In genomic region chr1:54324031-54324654, GRCh38 we compare ENCODE assay signal across 8 cellular contexts.
DNase-seq lines count a peak whose midpoint lies in the region; TF ChIP-seq lines count a peak whose summit lies in the region.
"Had no signal": no experiment of that assay in that cellular context is flagged by ENCODE, and none has a peak within 500 bp of the region (broad histone marks: within the 10 kb centered on the region; RNA-seq: fewer than 3 reads in every experiment).

No MANE protein-coding gene starts in this region.

- TF ChIP-seq CTCF in WERI-Rb-1 (IDR thresholded peaks at IDR 0.05; ENCODE audit: low read depth, low read length) (no peak), fibroblast of lung (conservative IDR thresholded peaks at IDR 0.05 in 1 of 2, IDR thresholded peaks at IDR 0.05 in 1 of 2; ENCODE audit: low read depth in 1 of 2, low read length in 2 of 2) (no peak), tibial artery (IDR thresholded peaks at IDR 0.05) (no peak)

- H3K4me1 ChIP-seq in fibroblast of lung (ENCODE audit: control insufficient read depth, extremely low read depth, insufficient read depth, low read length) (peaks cover 30% of the 10 kb centered on the region), mesodermal cell (ENCODE audit: control insufficient read depth, insufficient read depth, low read length, poor library complexity, severe bottlenecking) (peaks cover 59% of the 10 kb centered on the region), tibial artery (peaks cover 0 to 79% (median 58%) of the 10 kb centered on the region in 4 donors)

- H3K27ac ChIP-seq in WERI-Rb-1, result peak overlapping the region; percentile 100
- peak overlapping the region; percentile 39 for H3K27ac ChIP-seq in fibroblast of lung (ENCODE audit: insufficient read depth, low read length)
- H3K27ac ChIP-seq in mesodermal cell (ENCODE audit: low read depth, low read length, severe bottlenecking), result peak overlapping the region; percentile 33
- H3K27ac ChIP-seq in tibial artery, result peak overlapping the region; percentile 10 to 39

- H3K79me2 ChIP-seq in fibroblast of lung (ENCODE audit: control insufficient read depth, insufficient read depth, low read length), result peaks cover 14% of the 10 kb centered on the region

- WGBS in mesodermal cell (ENCODE audit: insufficient coverage in 2 of 2), 2 experiments, result 72 to 87% methylated on average over 9 of the region's 14 CpGs

- intact Hi-C loops in tibial artery (cut with DNase I; ENCODE audit: low total_unique reads), result loop anchor here (10.0 kb wide), 1 partner anchor 71 kb away; no protein-coding TSS in a partner anchor

- H3K4me3 ChIP-seq in WERI-Rb-1 (ENCODE audit: low read depth, low read length), result peak overlapping the region; percentile 4; the same call in 1 of the 2 replicates
- no peak overlapping the region for H3K4me3 ChIP-seq in fibroblast of lung (replicated peaks in 1 of 4; ENCODE audit: control extremely low read depth in 1 of 4, insufficient read depth in 1 of 4, low read depth in 3 of 4, low read length in 4 of 4)
- H3K4me3 ChIP-seq in mesodermal cell (ENCODE audit: extremely low read depth, insufficient read depth, low read length, poor library complexity, severe bottlenecking), result no peak overlapping the region
- no peak overlapping the region for H3K4me3 ChIP-seq in tibial artery

- H3K4me2 ChIP-seq in fibroblast of lung (ENCODE audit: extremely low read depth, insufficient read depth, low read length), result peak overlapping the region; percentile 88

- H3K27me3 ChIP-seq in WERI-Rb-1 (ENCODE audit: insufficient read depth, low read depth, severe bottlenecking) (no peaks in the 10 kb centered on the region), fibroblast of lung (ENCODE audit: control insufficient read depth, insufficient read depth, low read length) (no peaks in the 10 kb centered on the region), tibial artery (no peaks in the 10 kb centered on the region)

- DNase-seq in WERI-Rb-1 (no peak), fibroblast of lung (ENCODE audit: low read depth in 2 of 2) (peak in 1 of 2 donors; percentile 79), tibial artery (no peak), DMS53 treated with DMSO at 0.1 percent for 48 hours (lab: John Stamatoyannopoulos, UW; ENCODE audit: unreplicated experiment) (no peak), NCI-H187 treated with DMSO at 0.1 percent for 48 hours (lab: John Stamatoyannopoulos, UW) (no peak), retina (no peak)
- DNase-seq: NCI-H526 treated with DMSO at 0.1 percent for 48 hours had no signal

- H3K9me3 ChIP-seq in WERI-Rb-1 (ENCODE audit: severe bottlenecking), result no peaks in the 10 kb centered on the region
- H3K9me3 ChIP-seq in fibroblast of lung (ENCODE audit: control insufficient read depth, insufficient read depth, low read depth, low read length), result no peaks in the 10 kb centered on the region
- no peaks in the 10 kb centered on the region for H3K9me3 ChIP-seq in mesodermal cell (ENCODE audit: control insufficient read depth, low read length)
- no peaks in the 10 kb centered on the region for H3K9me3 ChIP-seq in tibial artery

- no peak overlapping the region for H2AFZ ChIP-seq in fibroblast of lung (ENCODE audit: low read length)

- H3K9ac ChIP-seq in fibroblast of lung (ENCODE audit: insufficient read depth, low read length), result no peak overlapping the region

- H4K20me1 ChIP-seq in fibroblast of lung (ENCODE audit: control insufficient read depth, extremely low read depth, insufficient read depth, low read length), result no peaks in the 10 kb centered on the region

- peaks cover 50% of the 10 kb centered on the region for H3K36me3 ChIP-seq in WERI-Rb-1
- H3K36me3 ChIP-seq in fibroblast of lung (ENCODE audit: control insufficient read depth, insufficient read depth, low read length), result peaks cover 2% of the 10 kb centered on the region
- peaks cover 44% of the 10 kb centered on the region for H3K36me3 ChIP-seq in mesodermal cell (ENCODE audit: control insufficient read depth, insufficient read depth, low read length)
- H3K36me3 ChIP-seq in tibial artery, result no peaks in the 10 kb centered on the region

Comparison
In these comparisons a context has a peak if more than half of its experiments do, and no peak if none do; other contexts are left out.
1. H3K27ac ChIP-seq: peak in every context shown above with its lines; median percentile 100 in WERI-Rb-1; 39 in fibroblast of lung; 33 in mesodermal cell; 24 in tibial artery.